ENCODE assay signal across 8 cellular contexts in the genomic region with DNA sequence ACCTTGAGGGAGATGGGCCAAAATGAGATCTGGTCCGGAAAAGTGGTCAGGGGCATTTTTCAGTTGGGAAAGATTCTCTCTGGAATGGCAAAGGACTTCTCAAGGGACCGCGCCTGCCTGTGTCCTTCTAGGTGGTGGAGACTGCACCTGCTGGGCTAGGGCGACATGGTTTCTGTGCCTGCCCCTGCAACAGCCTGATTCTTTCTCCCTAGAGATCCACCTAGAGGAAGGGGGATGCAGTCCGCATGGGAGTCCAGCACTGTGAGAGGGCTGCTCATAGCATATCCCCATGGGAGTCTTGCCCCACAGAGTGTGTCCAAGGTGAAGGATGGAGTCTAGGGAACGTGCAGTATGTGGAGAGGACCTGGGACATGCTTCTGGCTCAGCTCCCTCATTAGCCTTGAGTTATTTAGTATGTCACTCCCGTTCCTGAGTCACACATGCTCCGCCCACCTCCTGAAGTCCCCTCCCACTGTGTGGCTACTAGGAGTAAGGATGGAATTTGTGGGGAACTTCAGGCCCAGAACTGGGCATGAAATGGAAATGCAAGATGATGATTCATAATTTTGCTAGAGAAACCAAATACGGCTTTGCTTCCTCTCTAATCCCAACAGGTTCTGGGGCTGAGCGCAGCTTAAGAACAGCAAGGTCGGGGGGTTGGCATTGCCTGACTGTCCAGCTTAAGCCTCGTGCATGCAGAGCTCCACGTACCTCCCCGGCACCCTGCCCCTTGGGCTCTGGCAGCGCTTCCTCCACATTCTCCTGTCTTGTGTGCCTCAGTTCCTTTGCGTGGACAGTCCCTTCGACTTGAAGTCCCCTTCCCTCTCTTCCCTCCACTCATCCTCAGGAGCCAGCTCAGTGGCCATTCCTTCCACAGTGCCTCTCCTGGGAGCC. TPM values are rescaled to one million over a fixed set of nuclear protein-coding genes. Genes with fewer than 3 reads are reported as not detected.
DNase-seq lines count a peak whose midpoint lies in the region; ATAC-seq and TF ChIP-seq lines count a peak whose summit lies in the region.

No MANE protein-coding gene starts in this region.

- intact Hi-C loops in spleen (cut with DNase I; ENCODE audit: low total_unique reads), result no loop called here

- no peaks in the 10 kb centered on the region for H3K36me3 ChIP-seq in H7 (replicated peaks; ENCODE audit: control insufficient read depth, insufficient read depth, low read length)
- no peaks in the 10 kb centered on the region for H3K36me3 ChIP-seq in adipocyte (ENCODE audit: control insufficient read depth, insufficient read depth, low read length, severe bottlenecking)
- no peaks in the 10 kb centered on the region for H3K36me3 ChIP-seq in spleen

- TF ChIP-seq POLR2A in spleen (IDR thresholded peaks at IDR 0.05), result no peak

- H3K27me3 ChIP-seq in H7 (ENCODE audit: control insufficient read depth, insufficient read depth, low read length), result no peaks in the 10 kb centered on the region
- no peaks in the 10 kb centered on the region for H3K27me3 ChIP-seq in adipocyte (replicated peaks; ENCODE audit: control insufficient read depth, insufficient read depth, low read length)
- peaks cover 0 to 15% (median 0%) of the 10 kb centered on the region in 7 donors for H3K27me3 ChIP-seq in spleen (replicated peaks in 1 of 7)

- peaks cover 10% of the 10 kb centered on the region for H3K9me3 ChIP-seq in adipocyte (ENCODE audit: control insufficient read depth, low read length)
- H3K9me3 ChIP-seq in spleen, result peaks cover 0 to 8% (median 0%) of the 10 kb centered on the region in 8 donors

- no peak for TF ChIP-seq CTCF in spleen (IDR thresholded peaks at IDR 0.05 in 8 of 11, conservative IDR thresholded peaks at IDR 0.05 in 3 of 11)

- peak overlapping the region; percentile 49 for H3K9ac ChIP-seq in adipocyte (ENCODE audit: low read length)

- peak overlapping the region in 6 of 8 donors; percentile 16 to 71 (median 50) for H3K27ac ChIP-seq in spleen

- peak; percentile 74 for DNase-seq in H7
- DNase-seq in adipocyte (ENCODE audit: low read depth), result peak; percentile 91
- peak; percentile 91 for DNase-seq in hepatic stellate cell (ENCODE audit: low spot score)
- DNase-seq in spleen, result no peak
- DNase-seq in T-helper 1 cell, result no peak
- no peak for DNase-seq in D341Med (ENCODE audit: low spot score)

- 71 to 86% (median 83%) methylated on average over 17 of the region's 17 CpGs for whole genome bisulfite sequencing in spleen, 5 donors

- ATAC-seq in HG02938 (IDR thresholded peaks at IDR 0.05; ENCODE audit: unreplicated experiment), result no peak
- no peak for ATAC-seq in HG02884 (IDR thresholded peaks at IDR 0.05; ENCODE audit: unreplicated experiment)

- H3K4me1 ChIP-seq in adipocyte (ENCODE audit: control insufficient read depth, insufficient read depth, low read length) (peaks cover 26% of the 10 kb centered on the region), spleen (peaks cover 7 to 37% (median 24%) of the 10 kb centered on the region in 6 donors)

- H3K4me3 ChIP-seq in H7 (ENCODE audit: insufficient read depth, low read depth, low read length), result no peak overlapping the region
- H3K4me3 ChIP-seq in adipocyte (ENCODE audit: low read length), result peak overlapping the region; percentile 22
- no peak overlapping the region for H3K4me3 ChIP-seq in spleen

RNA-seq across cellular contexts. Expression of gene GRIK4, which starts 35.0 kb away (rescaled TPM):
- 1.0 TPM in 2 replicates for total RNA-seq in H7 (2014; rRNA removed; shearing (Covaris generic))
- 1 to 10 TPM in 4 of 7 donors, under 1 TPM in 3; 0.40 to 2.4 (median 1.7) TPM for total RNA-seq in spleen
- under 1 TPM; 0.04 to 0.19 (median 0.14) TPM for polyA plus RNA-seq in spleen

Comparison
In these comparisons a context has a peak if more than half of its experiments do, and no peak if none do; other contexts are left out.
1. DNase-seq: peak in H7 (single experiment), adipocyte (single experiment) and hepatic stellate cell (single experiment); none in spleen (single experiment), T-helper 1 cell (0 of 5) and D341Med (single experiment).